In the genomic region with DNA sequence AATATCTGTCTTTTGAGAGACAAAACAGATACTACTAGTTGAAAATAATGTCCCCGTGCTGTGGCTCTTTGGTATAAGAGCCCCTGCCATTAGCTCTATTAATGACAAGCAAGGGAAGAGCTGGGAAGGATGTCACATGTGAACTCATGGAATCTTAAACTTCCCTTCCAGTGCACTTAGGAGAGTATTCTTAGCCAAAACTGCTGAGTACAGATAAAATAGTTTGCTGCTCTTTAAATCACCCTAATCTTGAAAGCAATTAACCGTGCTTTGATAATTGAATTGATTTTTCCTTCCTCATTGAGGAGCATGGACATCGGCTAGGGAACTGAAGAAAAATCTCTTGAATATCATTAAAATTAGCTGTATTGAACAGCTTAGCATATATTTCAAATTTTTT, we compare ENCODE assay signal across 9 cellular contexts.
"Had no signal": no experiment of that assay in that cellular context is flagged by ENCODE, and none has a peak within 500 bp of the region (broad histone marks: within the 10 kb centered on the region; RNA-seq: fewer than 3 reads in every experiment).

No MANE protein-coding gene starts in this region.

- ATAC-seq: HCT116 had no signal

- DNase-seq: GOT3, H7, HFFc6, IMR-90, KBM-7 had no signal

- H3K9me3 ChIP-seq: HAP-1 had no signal

- H3K36me3 ChIP-seq: HAP-1 had no signal

- H3K4me3 ChIP-seq: HAP-1 had no signal

- H3K4me1 ChIP-seq: HAP-1 had no signal

- H3K9ac ChIP-seq: KMS-11 had no signal

- H3K4me2 ChIP-seq: KMS-11 had no signal

- H3K27ac ChIP-seq: HL-60, KMS-11 had no signal
